ENCODE assay signal across 1 cellular context in the genomic region with DNA sequence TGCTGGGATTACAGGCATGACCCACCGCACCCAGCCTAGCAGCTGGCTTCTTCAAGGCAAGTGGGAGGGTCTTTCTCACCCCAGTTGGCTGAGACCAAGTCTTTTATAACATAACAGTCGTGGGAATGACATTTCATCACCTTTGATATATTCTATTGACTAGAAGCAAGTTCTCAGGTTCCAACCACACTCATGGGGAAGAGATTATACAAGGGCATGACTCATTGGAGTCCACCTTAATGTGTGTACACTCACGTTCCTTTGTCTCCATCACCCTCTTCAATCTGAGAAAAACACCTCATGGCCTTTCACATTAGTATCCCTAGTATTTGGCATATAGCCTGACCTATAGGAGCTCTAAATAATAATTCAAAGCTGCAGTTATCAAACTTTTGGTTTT.
TF ChIP-seq lines count a peak whose summit lies in the region.

No MANE protein-coding gene starts in this region.

TF ChIP-seq in GM23338, 12 proteins besides CTCF, POLR2A, EP300 and RAD21 (continued from another document):
- TF ChIP-seq, protein P1, sequence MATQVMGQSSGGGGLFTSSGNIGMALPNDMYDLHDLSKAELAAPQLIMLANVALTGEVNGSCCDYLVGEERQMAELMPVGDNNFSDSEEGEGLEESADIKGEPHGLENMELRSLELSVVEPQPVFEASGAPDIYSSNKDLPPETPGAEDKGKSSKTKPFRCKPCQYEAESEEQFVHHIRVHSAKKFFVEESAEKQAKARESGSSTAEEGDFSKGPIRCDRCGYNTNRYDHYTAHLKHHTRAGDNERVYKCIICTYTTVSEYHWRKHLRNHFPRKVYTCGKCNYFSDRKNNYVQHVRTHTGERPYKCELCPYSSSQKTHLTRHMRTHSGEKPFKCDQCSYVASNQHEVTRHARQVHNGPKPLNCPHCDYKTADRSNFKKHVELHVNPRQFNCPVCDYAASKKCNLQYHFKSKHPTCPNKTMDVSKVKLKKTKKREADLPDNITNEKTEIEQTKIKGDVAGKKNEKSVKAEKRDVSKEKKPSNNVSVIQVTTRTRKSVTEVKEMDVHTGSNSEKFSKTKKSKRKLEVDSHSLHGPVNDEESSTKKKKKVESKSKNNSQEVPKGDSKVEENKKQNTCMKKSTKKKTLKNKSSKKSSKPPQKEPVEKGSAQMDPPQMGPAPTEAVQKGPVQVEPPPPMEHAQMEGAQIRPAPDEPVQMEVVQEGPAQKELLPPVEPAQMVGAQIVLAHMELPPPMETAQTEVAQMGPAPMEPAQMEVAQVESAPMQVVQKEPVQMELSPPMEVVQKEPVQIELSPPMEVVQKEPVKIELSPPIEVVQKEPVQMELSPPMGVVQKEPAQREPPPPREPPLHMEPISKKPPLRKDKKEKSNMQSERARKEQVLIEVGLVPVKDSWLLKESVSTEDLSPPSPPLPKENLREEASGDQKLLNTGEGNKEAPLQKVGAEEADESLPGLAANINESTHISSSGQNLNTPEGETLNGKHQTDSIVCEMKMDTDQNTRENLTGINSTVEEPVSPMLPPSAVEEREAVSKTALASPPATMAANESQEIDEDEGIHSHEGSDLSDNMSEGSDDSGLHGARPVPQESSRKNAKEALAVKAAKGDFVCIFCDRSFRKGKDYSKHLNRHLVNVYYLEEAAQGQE (IDR thresholded peaks at IDR 0.05; ENCODE audit: unreplicated experiment), result no peak
- TF ChIP-seq NANOG (IDR thresholded peaks at IDR 0.05; ENCODE audit: borderline replicate concordance) (no peak), POLR2AphosphoS5 (IDR thresholded peaks at IDR 0.05; ENCODE audit: low read depth) (no peak), JUNB (IDR thresholded peaks at IDR 0.05; ENCODE audit: unreplicated experiment) (no peak), ZNF331 (CRISPR knock-in tag; IDR thresholded peaks at IDR 0.05; ENCODE audit: low read depth) (no peak), STAT1 (IDR thresholded peaks at IDR 0.05; ENCODE audit: unreplicated experiment) (no peak), CREB1 (CRISPR knock-in tag; IDR thresholded peaks at IDR 0.05; ENCODE audit: low read depth) (no peak)
- TF ChIP-seq, protein P2, sequence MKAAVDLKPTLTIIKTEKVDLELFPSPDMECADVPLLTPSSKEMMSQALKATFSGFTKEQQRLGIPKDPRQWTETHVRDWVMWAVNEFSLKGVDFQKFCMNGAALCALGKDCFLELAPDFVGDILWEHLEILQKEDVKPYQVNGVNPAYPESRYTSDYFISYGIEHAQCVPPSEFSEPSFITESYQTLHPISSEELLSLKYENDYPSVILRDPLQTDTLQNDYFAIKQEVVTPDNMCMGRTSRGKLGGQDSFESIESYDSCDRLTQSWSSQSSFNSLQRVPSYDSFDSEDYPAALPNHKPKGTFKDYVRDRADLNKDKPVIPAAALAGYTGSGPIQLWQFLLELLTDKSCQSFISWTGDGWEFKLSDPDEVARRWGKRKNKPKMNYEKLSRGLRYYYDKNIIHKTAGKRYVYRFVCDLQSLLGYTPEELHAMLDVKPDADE (IDR thresholded peaks at IDR 0.05), result no peak
